1 cellular context compared by ENCODE assay signal in genomic region chr2:60839126-60839813, GRCh38.
A peak's percentile ranks its signal among the peaks of the same experiment; 100 is the strongest.
TF ChIP-seq lines count a peak whose summit lies in the region.

No MANE protein-coding gene starts in this region.

TF ChIP-seq in GM12878, 131 proteins besides CTCF, POLR2A, EP300 and RAD21 (continued from another document and continues in another):
- TF ChIP-seq E2F8 (IDR thresholded peaks at IDR 0.05; ENCODE audit: low read depth, partially characterized antibody): no peak
- no peak for TF ChIP-seq SUPT20H (IDR thresholded peaks at IDR 0.05; ENCODE audit: borderline replicate concordance, control insufficient read depth, low read depth, low read length)
- no peak for TF ChIP-seq HDAC6 (IDR thresholded peaks at IDR 0.05; ENCODE audit: unreplicated experiment)
- TF ChIP-seq ZBTB11 (CRISPR knock-in tag; IDR thresholded peaks at IDR 0.05): no peak
- TF ChIP-seq USF1 (IDR thresholded peaks at IDR 0.05; ENCODE audit: borderline replicate concordance, extremely low read length, insufficient read depth, low read depth, low read length): no peak
- 0 out of 2 replicates have a peak, but pooled peaks have one; percentile 21 for TF ChIP-seq NKRF (conservative IDR thresholded peaks at IDR 0.05)
- no peak for TF ChIP-seq ZBTB40 (IDR thresholded peaks at IDR 0.05; ENCODE audit: borderline replicate concordance)
- TF ChIP-seq SMAD5 (IDR thresholded peaks at IDR 0.05; ENCODE audit: low read depth): peak; percentile 39; the same call in 1 of the 2 replicates
- peak; percentile 66 to 71; a peak in 3 of 4 replicates for TF ChIP-seq BHLHE40 (IDR thresholded peaks at IDR 0.05; ENCODE audit: borderline replicate concordance in 1 of 2, low read depth in 2 of 2, low read length in 1 of 2)
- TF ChIP-seq MTA2 (IDR thresholded peaks at IDR 0.05; ENCODE audit: low read depth): no peak
- no peak for TF ChIP-seq EGR1 (IDR thresholded peaks at IDR 0.05; ENCODE audit: borderline replicate concordance in 1 of 2, low read depth in 2 of 2, low read length in 2 of 2)
- peak; percentile 41; the same call in 1 of the 2 replicates for TF ChIP-seq CREB1 (IDR thresholded peaks at IDR 0.05; ENCODE audit: low read depth)
- TF ChIP-seq MYB (IDR thresholded peaks at IDR 0.05; ENCODE audit: borderline replicate concordance, low read depth, low read length): no peak
- TF ChIP-seq SRF (IDR thresholded peaks at IDR 0.05; ENCODE audit: low read depth in 2 of 2, low read length in 2 of 2): no peak
- no peak for TF ChIP-seq E2F4 (IDR thresholded peaks at IDR 0.05; ENCODE audit: low read depth, low read length)
- 0 out of 2 replicates have a peak, but pooled peaks have one; percentile 10 for TF ChIP-seq ZNF217 (IDR thresholded peaks at IDR 0.05)
- TF ChIP-seq ZNF384 (IDR thresholded peaks at IDR 0.05; ENCODE audit: borderline replicate concordance, low read depth, low read length): no peak
- no peak for TF ChIP-seq IRF3 (IDR thresholded peaks at IDR 0.05)
- no peak for TF ChIP-seq MAX (IDR thresholded peaks at IDR 0.05; ENCODE audit: low read depth, low read length)
- TF ChIP-seq RELB (IDR thresholded peaks at IDR 0.05; ENCODE audit: low read depth): no peak
- TF ChIP-seq SKIL (IDR thresholded peaks at IDR 0.05; ENCODE audit: low read depth, poor library complexity, severe bottlenecking): no peak
- no peak for TF ChIP-seq SREBF1 (IDR thresholded peaks at IDR 0.05; ENCODE audit: low read length)
- peak; percentile 12; the same call in 1 of the 2 replicates for TF ChIP-seq CBX5 (IDR thresholded peaks at IDR 0.05; ENCODE audit: low read depth)
- TF ChIP-seq MEF2A (IDR thresholded peaks at IDR 0.05; ENCODE audit: insufficient read depth, low read depth, low read length): peak; percentile 14
- 0 out of 2 replicates have a peak, but pooled peaks have one; percentile 7 for TF ChIP-seq PKNOX1 (IDR thresholded peaks at IDR 0.05)
- peak; percentile 70 for TF ChIP-seq NFIC (IDR thresholded peaks at IDR 0.05; ENCODE audit: low read depth, low read length)
- peak; percentile 79 for TF ChIP-seq ATF2 (IDR thresholded peaks at IDR 0.05; ENCODE audit: low read length)
- peak; percentile 30; the same call in 1 of the 2 replicates for TF ChIP-seq TAF1 (IDR thresholded peaks at IDR 0.05; ENCODE audit: borderline replicate concordance, low read depth, low read length)
- peak in 1 of 2 experiments; percentile 69; a peak in 1 of 4 replicates for TF ChIP-seq ETV6 (conservative IDR thresholded peaks at IDR 0.05 in 1 of 2, IDR thresholded peaks at IDR 0.05 in 1 of 2; ENCODE audit: borderline replicate concordance in 1 of 2, low read depth in 1 of 2)
